In genomic region chr16:58462997-58463891, GRCh38 we compare ENCODE assay signal across 9 cellular contexts. TPM values are rescaled to one million over a fixed set of nuclear protein-coding genes. Genes with fewer than 3 reads are reported as not detected.
DNase-seq lines count a peak whose midpoint lies in the region; ATAC-seq and TF ChIP-seq lines count a peak whose summit lies in the region.
"Had no signal": no experiment of that assay in that cellular context is flagged by ENCODE, and none has a peak within 500 bp of the region (broad histone marks: within the 10 kb centered on the region; RNA-seq: fewer than 3 reads in every experiment).

No MANE protein-coding gene starts in this region.

- H3K4me1 Mint-ChIP-seq in T-helper 2 cell treated with Interferon-gamma antibody and Interleukin-4, amounts not matched to agents 5 μg/mL and 100 μg/mL, for 36 hours (ENCODE audit: low read depth): peaks cover 7% of the 10 kb centered on the region

- DNase-seq in DMS53 (lab: John Stamatoyannopoulos, UW) (peak; percentile 41), DMS53 treated with DMSO at 0.1 percent for 48 hours (lab: John Stamatoyannopoulos, UW; ENCODE audit: unreplicated experiment) (no peak), left cardiac atrium (peak; percentile 57), spleen (peak; percentile 77), cortex of kidney (lab: John Stamatoyannopoulos, UW) (no peak), kidney tubule cell (ENCODE audit: low spot score) (no peak)
- peak; percentile 20 for DNase-seq in T-helper 2 cell treated with Interferon-gamma antibody and Interleukin-4, amounts not matched to agents 5 μg/mL and 100 μg/mL, for 36 hours (ENCODE audit: low spot score)

- no peak overlapping the region for H3K4me3 Mint-ChIP-seq in T-helper 2 cell treated with Interferon-gamma antibody and Interleukin-4, amounts not matched to agents 5 μg/mL and 100 μg/mL, for 36 hours

- no peaks in the 10 kb centered on the region for H3K9me3 ChIP-seq in spleen

- H3K36me3 ChIP-seq in spleen: no peaks in the 10 kb centered on the region

- no peaks in the 10 kb centered on the region for H3K36me3 Mint-ChIP-seq in T-helper 2 cell treated with Interferon-gamma antibody and Interleukin-4, amounts not matched to agents 5 μg/mL and 100 μg/mL, for 36 hours (ENCODE audit: low read depth)

- peaks cover 5 to 35% (median 23%) of the 10 kb centered on the region in 6 donors for H3K4me1 ChIP-seq in spleen

- no peak for TF ChIP-seq POLR2A in spleen (IDR thresholded peaks at IDR 0.05)

- peaks cover 54% of the 10 kb centered on the region for H3K27me3 Mint-ChIP-seq in T-helper 2 cell treated with Interferon-gamma antibody and Interleukin-4, amounts not matched to agents 5 μg/mL and 100 μg/mL, for 36 hours (ENCODE audit: low read depth)

- ATAC-seq in left cardiac atrium: peak; percentile 63 to 83
- ATAC-seq in GM18517 (IDR thresholded peaks at IDR 0.05; ENCODE audit: unreplicated experiment): no peak

- TF ChIP-seq CTCF in spleen (IDR thresholded peaks at IDR 0.05 in 8 of 11, conservative IDR thresholded peaks at IDR 0.05 in 3 of 11): no peak

- peaks cover 2 to 72% (median 45%) of the 10 kb centered on the region in 7 donors for H3K27me3 ChIP-seq in spleen (replicated peaks in 1 of 7)

- WGBS in spleen, 5 donors: 2 to 5% (median 2%) methylated on average over 17 to 106 of the region's 106 CpGs

- intact Hi-C loops in left cardiac atrium (cut with DNase I) (loop anchor here in 1 of 2 donors (10.0 kb wide), 1 partner anchor 48 kb away; no protein-coding TSS in a partner anchor), spleen (cut with DNase I; ENCODE audit: low total_unique reads) (no loop called here)

- peak overlapping the region in 6 of 8 donors; percentile 49 to 78 (median 70) for H3K27ac ChIP-seq in spleen
- H3K27ac ChIP-seq: KMS-11 had no signal

- H3K4me3 ChIP-seq in spleen: peak overlapping the region; percentile 39 to 77 (median 50)

- no peaks in the 10 kb centered on the region for H3K9me3 Mint-ChIP-seq in T-helper 2 cell treated with Interferon-gamma antibody and Interleukin-4, amounts not matched to agents 5 μg/mL and 100 μg/mL, for 36 hours

- H3K27ac Mint-ChIP-seq in T-helper 2 cell treated with Interferon-gamma antibody and Interleukin-4, amounts not matched to agents 5 μg/mL and 100 μg/mL, for 36 hours: no peak overlapping the region

RNA-seq across cellular contexts. Expression of gene NDRG4, which starts 36.7 kb away (rescaled TPM):
- total RNA-seq in left cardiac atrium (100 to 1,000 TPM; 121 to 153 TPM), spleen (100 to 1,000 TPM in 1 of 7 donors, 10 to 100 TPM in 6; 22.3 to 115 (median 70.2) TPM)
- 10 to 100 TPM in 1 of 3 donors, 1 to 10 TPM in 2; 9.4 to 31.3 (median 9.6) TPM for polyA plus RNA-seq in spleen

RNA-seq across cellular contexts. Expression of gene SETD6, which starts 52.1 kb away (rescaled TPM):
- total RNA-seq in left cardiac atrium (10 to 100 TPM; 10.7 to 10.8 TPM), spleen (10 to 100 TPM; 13.7 to 32.3 (median 18.2) TPM)
- polyA plus RNA-seq in spleen: 10 to 100 TPM in 2 of 3 donors, 1 to 10 TPM in 1; 8.9 to 11.5 (median 10.7) TPM

Comparison
In these comparisons a context has a peak if more than half of its experiments do, and no peak if none do; other contexts are left out.
1. DNase-seq: peak in DMS53 (single experiment), T-helper 2 cell treated with Interferon-gamma antibody and Interleukin-4, amounts not matched to agents 5 μg/mL and 100 μg/mL, for 36 hours (single experiment), left cardiac atrium (single experiment) and spleen (single experiment); none in DMS53 treated with DMSO at 0.1 percent for 48 hours (single experiment), cortex of kidney (single experiment) and kidney tubule cell (single experiment).